Comparison of ENCODE assay signal across 19 cellular contexts in the genomic region with DNA sequence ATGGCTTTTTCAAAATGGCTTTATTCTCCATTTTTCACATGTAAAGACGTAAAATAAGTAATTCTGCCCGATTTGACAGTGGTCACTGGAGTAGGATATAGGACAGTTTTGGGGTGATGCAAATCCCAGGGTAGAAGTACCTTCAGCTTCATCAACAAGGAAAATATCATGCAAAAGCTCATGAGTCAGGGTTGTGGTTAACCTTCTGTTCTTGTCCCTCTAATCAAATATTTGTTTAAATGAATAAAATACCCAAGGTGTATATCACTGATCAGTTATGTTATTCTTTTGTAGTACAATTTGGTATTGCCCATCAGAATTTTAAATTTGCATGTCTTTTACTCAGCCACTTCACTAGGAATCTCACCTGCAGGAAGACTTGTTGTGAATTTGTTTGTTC. TPM values are rescaled to one million over a fixed set of nuclear protein-coding genes. Genes with fewer than 3 reads are reported as not detected.
DNase-seq lines count a peak whose midpoint lies in the region; ATAC-seq, FAIRE-seq and TF ChIP-seq lines count a peak whose summit lies in the region.
"Had no signal": no experiment of that assay in that cellular context is flagged by ENCODE, and none has a peak within 500 bp of the region (broad histone marks: within the 10 kb centered on the region; RNA-seq: fewer than 3 reads in every experiment).

No MANE protein-coding gene starts in this region.

- ATAC-seq in HG02981 (IDR thresholded peaks at IDR 0.05; ENCODE audit: unreplicated experiment) (no peak), HG03135 (IDR thresholded peaks at IDR 0.05; ENCODE audit: unreplicated experiment) (no peak)
- ATAC-seq: HCT116, HepG2 had no signal

- H3K4me1 Mint-ChIP-seq in glutamatergic neuron (ENCODE audit: low read depth, unreplicated experiment), result peaks cover 22% of the 10 kb centered on the region
- H3K4me1 Mint-ChIP-seq: B cell had no signal

- no peaks in the 10 kb centered on the region for H3K27me3 ChIP-seq in bronchial epithelial cell (ENCODE audit: control insufficient read depth, insufficient read depth, low read length)

- H3K27me3 Mint-ChIP-seq in glutamatergic neuron (ENCODE audit: unreplicated experiment), result peaks cover 4% of the 10 kb centered on the region
- H3K27me3 Mint-ChIP-seq: B cell; CD4-positive, alpha-beta T cell had no signal

- no peak overlapping the region for H3K4me3 ChIP-seq in bronchial epithelial cell (ENCODE audit: low read depth, low read length)

- TF ChIP-seq CTCF in bronchial epithelial cell (IDR thresholded peaks at IDR 0.05; ENCODE audit: insufficient read depth, low read length, severe bottlenecking), result no peak
- no peak for TF ChIP-seq CTCF in glutamatergic neuron (IDR thresholded peaks at IDR 0.05; ENCODE audit: partially characterized antibody, unreplicated experiment)

- DNase-seq in HCEC 1CT (peak; percentile 14), bronchial epithelial cell (ENCODE audit: low read depth) (peak; percentile 60), glutamatergic neuron (no peak), SW 1271 (lab: John Stamatoyannopoulos, UW) (no peak), NCI-H1105 treated with DMSO at 0.1 percent for 48 hours (lab: John Stamatoyannopoulos, UW) (no peak)
- DNase-seq: C1 segment of cervical spinal cord; Calu3; CD4-positive, alpha-beta T cell; DMS 273 treated with DMSO at 0.1 percent for 48 hours; DMS79 had no signal

- FAIRE-seq in bronchial epithelial cell (lab: Jason Lieb, UNC), result no peak
- FAIRE-seq: A204.1, G401.6, GM12891, HepG2, HTR-8/SVneo had no signal

- H3K36me3 ChIP-seq in bronchial epithelial cell (ENCODE audit: control insufficient read depth, insufficient read depth, low read length), result no peaks in the 10 kb centered on the region

- H3K4me3 Mint-ChIP-seq in glutamatergic neuron (ENCODE audit: unreplicated experiment), result no peak overlapping the region
- H3K4me3 Mint-ChIP-seq: B cell; CD4-positive, alpha-beta T cell had no signal

- peak overlapping the region; percentile 53 for H3K27ac Mint-ChIP-seq in glutamatergic neuron (ENCODE audit: unreplicated experiment)
- H3K27ac Mint-ChIP-seq: B cell; CD4-positive, alpha-beta T cell had no signal

- peaks cover 10% of the 10 kb centered on the region for H3K9me3 Mint-ChIP-seq in glutamatergic neuron (ENCODE audit: unreplicated experiment)

- H3K36me3 Mint-ChIP-seq in glutamatergic neuron (ENCODE audit: unreplicated experiment), result peaks cover 16% of the 10 kb centered on the region

RNA-seq across cellular contexts. Expression of a gene that starts 40.0 kb away (rescaled TPM):
- total RNA-seq in bronchial epithelial cell, result 0.26 and 0.51 TPM in 2 replicates
- 25.3 TPM for total RNA-seq in glutamatergic neuron (ENCODE audit: unreplicated experiment)
- total RNA-seq: B cell; Calu3; CD4-positive, alpha-beta T cell had no signal

Comparison
In these comparisons a context has a peak if more than half of its experiments do, and no peak if none do; other contexts are left out.
1. DNase-seq: peak in HCEC 1CT (single experiment) and bronchial epithelial cell (single experiment); none in glutamatergic neuron (single experiment), SW 1271 (0 of 2) and NCI-H1105 treated with DMSO at 0.1 percent for 48 hours (single experiment).
2. RNA of a gene that starts 40.0 kb away (total RNA-seq): 25.3 TPM in glutamatergic neuron (single experiment); 0.26 to 0.51 TPM in bronchial epithelial cell; every median in the first group is over 10 times any median in the second.